ENCODE assay signal across 8 cellular contexts in the genomic region with DNA sequence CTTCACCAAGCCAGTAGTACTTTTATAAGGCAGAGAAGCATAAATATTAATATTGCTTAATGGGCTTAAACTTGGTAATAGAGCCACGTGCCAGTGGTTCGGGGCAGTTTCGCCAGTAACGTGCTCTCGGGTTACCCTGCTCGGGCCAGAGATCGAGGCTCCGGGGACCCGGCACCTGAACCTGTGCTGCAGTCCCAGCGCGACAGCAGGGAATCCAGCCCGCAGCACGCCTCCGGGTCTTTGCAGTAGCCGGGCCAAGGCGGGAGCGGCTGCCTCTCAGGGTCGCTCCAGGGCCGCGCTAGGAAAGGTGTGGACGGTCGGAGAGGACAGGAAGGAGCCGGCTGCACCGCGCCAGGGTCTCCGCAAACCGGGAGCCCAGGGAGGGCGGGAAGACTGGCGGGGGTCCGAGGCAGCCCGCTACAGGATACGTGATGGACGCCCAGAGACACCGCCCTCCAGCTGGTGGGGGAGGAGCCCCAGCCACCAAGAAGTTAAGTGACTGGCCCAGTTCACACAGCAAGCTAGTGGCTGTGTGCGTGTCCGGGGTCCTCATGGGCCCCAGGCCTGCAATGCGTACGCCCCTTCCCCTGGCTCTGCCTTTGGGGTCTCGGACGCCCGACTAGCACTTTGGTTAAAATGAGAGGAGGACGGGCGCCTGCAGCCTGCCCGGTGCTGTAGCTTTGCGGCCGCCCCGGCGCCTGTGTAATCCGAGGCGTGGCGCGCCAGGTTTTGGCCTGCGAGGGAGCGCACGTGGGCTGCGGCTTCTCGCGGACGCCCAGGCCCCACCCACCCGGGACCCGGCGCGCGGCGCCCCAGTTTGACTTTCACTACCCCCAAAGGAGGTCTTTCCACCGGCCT. TPM values are rescaled to one million over a fixed set of nuclear protein-coding genes. Genes with fewer than 3 reads are reported as not detected.
A peak's percentile ranks its signal among the peaks of the same experiment; 100 is the strongest.
DNase-seq lines count a peak whose midpoint lies in the region; ATAC-seq lines count a peak whose summit lies in the region.

No MANE protein-coding gene starts in this region.

- H3K4me1 ChIP-seq in mononuclear cell (ENCODE audit: insufficient read depth, low read length) = peaks cover 27% of the 10 kb centered on the region

- H3K27me3 ChIP-seq in mononuclear cell (ENCODE audit: insufficient read depth, low read length) = no peaks in the 10 kb centered on the region

- H3K9me3 ChIP-seq in mononuclear cell (ENCODE audit: low read depth, low read length) = no peaks in the 10 kb centered on the region

- in situ Hi-C loops in Caki2 (cut with HindIII; ENCODE audit: low pct_unique_long_range_greater_than_20kb, low sequenced_read_pairs) = no loop called here

- peak overlapping the region; percentile 85 for H3K4me3 ChIP-seq in mononuclear cell (ENCODE audit: low read length)

- ATAC-seq in GM21367 (IDR thresholded peaks at IDR 0.05; ENCODE audit: unreplicated experiment) = peak; percentile 41

- peak; percentile 93 for DNase-seq in Caki2 (ENCODE audit: low read depth)
- DNase-seq in HT-29 (ENCODE audit: low spot score) = peak; percentile 92
- peak; percentile 71 for DNase-seq in NOMO-1 treated with dmso at 0.1 percent for 144 hours (lab: John Stamatoyannopoulos, UW; ENCODE audit: unreplicated experiment)
- peak; percentile 86 for DNase-seq in activated CD8-positive, alpha-beta memory T cell treated with anti-CD3 and anti-CD28 coated beads, Interleukin-2, amount 50 U/mL, for 48 hours
- DNase-seq in epidermal melanocyte (ENCODE audit: insufficient read length, low spot score) = peak; percentile 70
- DNase-seq in stimulated activated CD8-positive, alpha-beta memory T cell treated with anti-CD3 and anti-CD28 coated beads, Interleukin-2, amount 100 ng/mL, for 48 hours (ENCODE audit: low read depth in 2 of 2) = peak; percentile 76 to 80

RNA-seq across cellular contexts. Expression of a gene that starts 1.2 kb away (rescaled TPM):
- 10.9 and 11.4 TPM in 2 replicates for total RNA-seq in Caki2 (2014; rRNA removed; shearing (Covaris generic); ENCODE audit: low replicate concordance)
- 29.9 and 30.4 TPM in 2 replicates for total RNA-seq in HT-29 (2014; rRNA removed; shearing (Covaris generic))
- total RNA-seq in mononuclear cell = 36.9 TPM

Comparison
In these comparisons a context has a peak if more than half of its experiments do, and no peak if none do; other contexts are left out.
1. Peak in every context shown above with its lines: DNase-seq, ATAC-seq and H3K4me3 ChIP-seq.